In the genomic region with DNA sequence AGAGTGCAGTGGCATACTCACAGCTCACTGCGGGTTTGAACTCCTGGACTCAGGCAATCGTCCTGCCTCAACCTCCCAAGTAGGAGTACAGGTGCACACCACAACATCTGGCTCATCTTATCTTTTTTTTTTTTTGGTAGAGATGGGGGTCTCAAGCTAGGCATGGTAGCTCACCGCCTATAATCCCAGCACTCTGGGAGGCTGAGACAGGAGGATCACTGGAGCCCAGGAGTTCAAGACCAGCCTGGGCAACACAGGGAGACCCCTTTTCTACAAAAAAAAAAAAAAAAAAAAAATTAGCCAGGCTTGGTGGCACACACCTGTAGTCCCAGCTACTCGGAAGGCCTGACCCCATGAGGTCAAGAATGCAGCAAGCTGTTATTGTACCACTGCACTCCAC, we compare ENCODE assay signal across 1 cellular context.
TF ChIP-seq lines count a peak whose summit lies in the region.

No MANE protein-coding gene starts in this region.

TF ChIP-seq in H1, 55 proteins besides CTCF, POLR2A, EP300 and RAD21:
- no peak for TF ChIP-seq SAP30 (IDR thresholded peaks at IDR 0.05; ENCODE audit: insufficient read depth, insufficient replicate concordance, low read length)
- TF ChIP-seq, protein P1, sequence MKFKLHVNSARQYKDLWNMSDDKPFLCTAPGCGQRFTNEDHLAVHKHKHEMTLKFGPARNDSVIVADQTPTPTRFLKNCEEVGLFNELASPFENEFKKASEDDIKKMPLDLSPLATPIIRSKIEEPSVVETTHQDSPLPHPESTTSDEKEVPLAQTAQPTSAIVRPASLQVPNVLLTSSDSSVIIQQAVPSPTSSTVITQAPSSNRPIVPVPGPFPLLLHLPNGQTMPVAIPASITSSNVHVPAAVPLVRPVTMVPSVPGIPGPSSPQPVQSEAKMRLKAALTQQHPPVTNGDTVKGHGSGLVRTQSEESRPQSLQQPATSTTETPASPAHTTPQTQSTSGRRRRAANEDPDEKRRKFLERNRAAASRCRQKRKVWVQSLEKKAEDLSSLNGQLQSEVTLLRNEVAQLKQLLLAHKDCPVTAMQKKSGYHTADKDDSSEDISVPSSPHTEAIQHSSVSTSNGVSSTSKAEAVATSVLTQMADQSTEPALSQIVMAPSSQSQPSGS (IDR thresholded peaks at IDR 0.05; ENCODE audit: low read length) = no peak
